In genomic region chr4:112069110-112069509, GRCh38 we compare ENCODE assay signal across 17 cellular contexts.
DNase-seq lines count a peak whose midpoint lies in the region; ATAC-seq, FAIRE-seq and TF ChIP-seq lines count a peak whose summit lies in the region.
"Had no signal": no experiment of that assay in that cellular context is flagged by ENCODE, and none has a peak within 500 bp of the region (broad histone marks: within the 10 kb centered on the region; RNA-seq: fewer than 3 reads in every experiment).

No MANE protein-coding gene starts in this region.

- no peak overlapping the region for H3K4me3 Mint-ChIP-seq in H9

- no peaks in the 10 kb centered on the region for H3K9me1 ChIP-seq in K562 (ENCODE audit: control insufficient read depth, insufficient read depth, low read length)

- H3K36me3 Mint-ChIP-seq in H9 (ENCODE audit: insufficient read depth in 1 of 3, low read depth in 3 of 3), result peaks cover 8 to 10% (median 10%) of the 10 kb centered on the region in 3 experiments; a peak in 6 of 7 replicates

- H3K9me3 ChIP-seq in K562 (replicated peaks; ENCODE audit: control insufficient read depth, insufficient read depth, low read depth, low read length), result no peaks in the 10 kb centered on the region
- H3K9me3 ChIP-seq in H9 (ENCODE audit: control insufficient read depth, low read depth, low read length), result no peaks in the 10 kb centered on the region

- H3K4me3 ChIP-seq in K562 (no peak overlapping the region), fibroblast of pulmonary artery (replicated peaks; ENCODE audit: low read depth, low read length) (no peak overlapping the region)

- WGBS in K562 (ENCODE audit: insufficient coverage, low coverage, missing lambda C conversion rate), result 0% methylated on average over 2 of the region's 2 CpGs
- WGBS in H9 (ENCODE audit: extremely low coverage, insufficient read length, low lambda C conversion rate), result no CpG with 5 or more reads among the region's 2 CpGs

- H4K20me1 ChIP-seq in K562 (replicated peaks; ENCODE audit: control insufficient read depth, insufficient read depth, low read length) (no peaks in the 10 kb centered on the region), H9 (ENCODE audit: control insufficient read depth, insufficient read depth, insufficient read length) (no peaks in the 10 kb centered on the region)

- no peak overlapping the region for H2BK5ac ChIP-seq in H9 (ENCODE audit: insufficient read length, low read length)

- no peak overlapping the region for H3K18ac ChIP-seq in H9 (ENCODE audit: insufficient read length, low read depth, low read length)

- CTCF ChIA-PET in K562 (lab: Yijun Ruan, JAX; ENCODE audit: low intra/inter-chr PET ratio), result no interaction called here

- H2BK20ac ChIP-seq in H9 (ENCODE audit: low read depth, low read length, poor library complexity, severe bottlenecking), result no peak overlapping the region

- no peak for FAIRE-seq in K562 (lab: Jason Lieb, UNC)
- FAIRE-seq: HepG2 had no signal

- no peaks in the 10 kb centered on the region for H3K27me3 Mint-ChIP-seq in H9 (ENCODE audit: low read depth)

- H3K4me2 ChIP-seq in K562 (ENCODE audit: insufficient read depth, low read length) (no peak overlapping the region), H9 (ENCODE audit: insufficient read depth, insufficient read length, low read length) (no peak overlapping the region)

- no peaks in the 10 kb centered on the region for H3K23me2 ChIP-seq in H9 (ENCODE audit: insufficient read length, low read depth, low read length, poor library complexity, severe bottlenecking)

- in situ Hi-C loops in K562 (cut with MboI), result no loop called here

- DNase-seq in ELR (ENCODE audit: low read depth) (peak; percentile 37), NCI-H226 (peak; percentile 8), K562 (ENCODE audit: extremely low read depth in 1 of 4, low spot score in 3 of 4) (no peak), fibroblast of pulmonary artery (ENCODE audit: low read depth) (peak; percentile 39), KG1 (lab: John Stamatoyannopoulos, UW) (no peak), H9 (no peak), NCI-H2196 treated with DMSO at 0.1 percent for 48 hours (lab: John Stamatoyannopoulos, UW; ENCODE audit: unreplicated experiment) (no peak), COLO829 (ENCODE audit: low spot score) (no peak)
- DNase-seq: AML-193, Calu3, DMS79, GF-D8, NCI-H146, NCI-H2081 treated with DMSO at 0.1 percent for 48 hours, NCI-H2227 treated with DMSO at 0.1 percent for 48 hours, NCI-H526 treated with DMSO at 0.1 percent for 48 hours had no signal

- no peak overlapping the region for H3K27ac ChIP-seq in K562 (ENCODE audit: extremely low read depth, low read depth, low read length)
- no peak overlapping the region for H3K27ac ChIP-seq in H9 (ENCODE audit: insufficient read length, low read depth, low read length)

- no peak for TF ChIP-seq RAD21 in K562 (CRISPR knock-in tag; conservative IDR thresholded peaks at IDR 0.05 in 1 of 2, IDR thresholded peaks at IDR 0.05 in 1 of 2)

- no peak for TF ChIP-seq CTCF in K562 (IDR thresholded peaks at IDR 0.05 in 2 of 3, conservative IDR thresholded peaks at IDR 0.05 in 1 of 3; ENCODE audit: insufficient read depth in 2 of 3, low read depth in 1 of 3, low read length in 3 of 3)
- no peak for TF ChIP-seq CTCF in fibroblast of pulmonary artery (IDR thresholded peaks at IDR 0.05; ENCODE audit: low read length, missing control alignments)
- no peak for TF ChIP-seq CTCF in H9 (conservative IDR thresholded peaks at IDR 0.05)

- no peaks in the 10 kb centered on the region for H3K36me3 ChIP-seq in K562 (ENCODE audit: control insufficient read depth, insufficient read depth, low read length)

- H2AK5ac ChIP-seq in H9 (ENCODE audit: insufficient read length, low read length), result no peak overlapping the region

- TF ChIP-seq POLR2A in K562 (conservative IDR thresholded peaks at IDR 0.05), result no peak

- intact Hi-C loops in K562 (cut with micrococcal nuclease), result no loop called here

- no peak overlapping the region for H4K8ac ChIP-seq in H9 (replicated peaks; ENCODE audit: insufficient read length, low read depth, low read length)

- no TSS peak for BruUV-seq in K562 (replicated peaks; lab: Mats Ljungman, UMichigan)

- H3K79me2 ChIP-seq in K562 (ENCODE audit: control insufficient read depth, insufficient read depth, low read length), result no peaks in the 10 kb centered on the region
- H3K79me2 ChIP-seq in H9 (ENCODE audit: insufficient read depth, low read length), result no peaks in the 10 kb centered on the region

- no peak overlapping the region for H3K4ac ChIP-seq in H9 (ENCODE audit: low read depth, low read length)

- no peak for TF ChIP-seq EP300 in K562 (IDR thresholded peaks at IDR 0.05; ENCODE audit: low read length)

- no peaks in the 10 kb centered on the region for H3K4me1 ChIP-seq in K562 (replicated peaks in 1 of 2; ENCODE audit: control insufficient read depth in 2 of 2, insufficient read depth in 2 of 2, low read length in 2 of 2)
- H3K4me1 ChIP-seq in H9 (ENCODE audit: insufficient read depth, low read length), result no peaks in the 10 kb centered on the region

- H2BK15ac ChIP-seq in H9 (ENCODE audit: low read depth, low read length), result no peak overlapping the region

- no peak overlapping the region for H3T11ph ChIP-seq in H9 (ENCODE audit: low read length)

- peaks cover 6 to 9% of the 10 kb centered on the region in 2 experiments for H3K4me1 Mint-ChIP-seq in H9

- H2BK12ac ChIP-seq in H9 (ENCODE audit: insufficient read length, low read depth, low read length), result no peak overlapping the region

- H3K79me1 ChIP-seq in H9 (ENCODE audit: insufficient read depth, low read depth, low read length, poor library complexity, severe bottlenecking), result no peaks in the 10 kb centered on the region

- H3K9ac ChIP-seq in K562 (ENCODE audit: insufficient read depth in 1 of 2, low read depth in 2 of 2, low read length in 2 of 2) (no peak overlapping the region), H9 (ENCODE audit: extremely low read depth, insufficient read length, low read length) (no peak overlapping the region)

- H3K27me3 ChIP-seq in K562 (ENCODE audit: control insufficient read depth in 2 of 2, insufficient read depth in 2 of 2, low read length in 2 of 2) (no peaks in the 10 kb centered on the region), H9 (ENCODE audit: insufficient read depth, low read length) (no peaks in the 10 kb centered on the region)

- no peak overlapping the region for H4K91ac ChIP-seq in H9 (ENCODE audit: insufficient read length, low read depth, low read length)

- H3K14ac ChIP-seq in H9 (ENCODE audit: insufficient read depth, low read length), result no peak overlapping the region

- no peak overlapping the region for H4K5ac ChIP-seq in H9 (ENCODE audit: insufficient read length, low read depth, low read length)

- no peak overlapping the region for H3K56ac ChIP-seq in H9 (ENCODE audit: insufficient read length, low read depth, low read length)

- peaks cover 10 to 18% of the 10 kb centered on the region in 2 experiments for H3K9me3 Mint-ChIP-seq in H9

- no peak overlapping the region for H3K23ac ChIP-seq in H9 (ENCODE audit: insufficient read length, low read depth, low read length)

- ATAC-seq in K562, result no peak
- ATAC-seq: HepG2 had no signal

- H3K27ac Mint-ChIP-seq in H9, result no peak overlapping the region

- no peak overlapping the region for H2AFZ ChIP-seq in K562 (ENCODE audit: low read depth, low read length)
- no peak overlapping the region for H2AFZ ChIP-seq in H9 (ENCODE audit: low read length)

- POLR2A ChIA-PET in K562 (lab: Yijun Ruan, JAX), result no interaction called here

- H2BK120ac ChIP-seq in H9 (ENCODE audit: low read depth, low read length, poor library complexity, severe bottlenecking), result no peak overlapping the region

TF ChIP-seq in K562, 482 proteins besides CTCF, POLR2A, EP300 and RAD21:
- TF ChIP-seq ATF3 (IDR thresholded peaks at IDR 0.05) (peak; percentile 34; the same call in 1 of the 2 replicates), ATF3 (CRISPR knock-in tag; conservative IDR thresholded peaks at IDR 0.05) (no peak), MAFG (tag; conservative IDR thresholded peaks at IDR 0.05) (peak; percentile 10; the same call in 1 of the 2 replicates), CEBPB (tag; IDR thresholded peaks at IDR 0.05) (no peak), STAG1 (CRISPR knock-in tag; IDR thresholded peaks at IDR 0.05; ENCODE audit: borderline replicate concordance) (no peak), CEBPG (CRISPR knock-in tag; IDR thresholded peaks at IDR 0.05) (no peak), CEBPG (tag; conservative IDR thresholded peaks at IDR 0.05 in 1 of 2, IDR thresholded peaks at IDR 0.05 in 1 of 2) (0 out of 4 replicates have a peak, but pooled peaks of 1 of the 2 experiments have one; percentile 46), ZNF316 (IDR thresholded peaks at IDR 0.05) (peak; percentile 35), C11orf30 (IDR thresholded peaks at IDR 0.05; ENCODE audit: low read depth) (peak; percentile 34; the same call in 1 of the 2 replicates)
TF ChIP-seq in K562: peak in this region for 5.

Comparison
In these comparisons a context has a peak if more than half of its experiments do, and no peak if none do; other contexts are left out.
1. DNase-seq: peak in ELR (single experiment), NCI-H226 (single experiment) and fibroblast of pulmonary artery (single experiment); none in K562 (0 of 4), KG1 (single experiment), H9 (single experiment), NCI-H2196 treated with DMSO at 0.1 percent for 48 hours (single experiment) and COLO829 (single experiment).